ENCODE assay signal across 15 cellular contexts in genomic region chrX:124228849-124229248, GRCh38.
"Had no signal": no experiment of that assay in that cellular context is flagged by ENCODE, and none has a peak within 500 bp of the region (broad histone marks: within the 10 kb centered on the region; RNA-seq: fewer than 3 reads in every experiment).

No MANE protein-coding gene starts in this region.

- H3K4me2 ChIP-seq: hepatocyte had no signal

- H3K9me3 ChIP-seq: esophagus muscularis mucosa, ovary, upper lobe of left lung had no signal

- H3K4me3 ChIP-seq: cardiac muscle cell, esophagus muscularis mucosa, hepatocyte, ovary, upper lobe of left lung had no signal

- H3K27me3 ChIP-seq: cardiac muscle cell, esophagus muscularis mucosa, hepatocyte, ovary, upper lobe of left lung had no signal

- H3K9me3 Mint-ChIP-seq: activated naive CD4-positive, alpha-beta T cell treated with anti-CD3 and anti-CD28 coated beads, Interleukin-2, amount 50 U/mL, for 72 hours; activated T-cell treated with anti-CD3 and anti-CD28 coated beads, Interleukin-2, amount 50 U/mL, for 72 hours; nephron progenitor cell; stimulated activated naive CD8-positive, alpha-beta T cell treated with anti-CD3 and anti-CD28 coated beads, Interleukin-15, amount 100 ng/mL, for 72 hours had no signal

- H3K36me3 Mint-ChIP-seq: activated naive CD4-positive, alpha-beta T cell treated with anti-CD3 and anti-CD28 coated beads, Interleukin-2, amount 50 U/mL, for 72 hours had no signal

- H3K4me3 Mint-ChIP-seq: activated CD8-positive, alpha-beta T cell treated with anti-CD3 and anti-CD28 coated beads, Interleukin-2, amount 10 ng/mL, durations not matched to agents 7 days and 5 days; activated T-cell treated with anti-CD3 and anti-CD28 coated beads, Interleukin-2, amount 50 U/mL, for 72 hours; nephron progenitor cell; stimulated activated naive CD8-positive, alpha-beta T cell treated with anti-CD3 and anti-CD28 coated beads, Interleukin-15, amount 100 ng/mL, for 72 hours had no signal

- H2AFZ ChIP-seq: hepatocyte had no signal

- H3K27me3 Mint-ChIP-seq: stimulated activated naive CD8-positive, alpha-beta T cell treated with anti-CD3 and anti-CD28 coated beads, Interleukin-15, amount 100 ng/mL, for 72 hours had no signal

- H3K36me3 ChIP-seq: cardiac muscle cell, esophagus muscularis mucosa, ovary, upper lobe of left lung had no signal

- H3K27ac Mint-ChIP-seq: activated CD8-positive, alpha-beta T cell treated with anti-CD3 and anti-CD28 coated beads, Interleukin-2, amount 10 ng/mL, durations not matched to agents 7 days and 5 days; activated naive CD4-positive, alpha-beta T cell treated with anti-CD3 and anti-CD28 coated beads, Interleukin-2, amount 50 U/mL, for 72 hours; activated T-cell treated with anti-CD3 and anti-CD28 coated beads, Interleukin-2, amount 50 U/mL, for 72 hours; nephron progenitor cell; stimulated activated naive CD8-positive, alpha-beta T cell treated with anti-CD3 and anti-CD28 coated beads, Interleukin-15, amount 100 ng/mL, for 72 hours had no signal

- DNase-seq: activated CD4-positive, alpha-beta T cell treated with anti-CD3 and anti-CD28 coated beads for 48 hours; activated CD8-positive, alpha-beta memory T cell treated with anti-CD3 and anti-CD28 coated beads, Interleukin-2, amount 50 U/mL, for 48 hours; activated CD8-positive, alpha-beta T cell treated with anti-CD3 and anti-CD28 coated beads, Interleukin-2, amount 10 ng/mL, durations not matched to agents 7 days and 5 days; activated gamma-delta T cell; activated T-cell treated with anti-CD3 and anti-CD28 coated beads, Interleukin-2, amount 50 U/mL, for 72 hours; kidney glomerular epithelial cell; nephron progenitor cell; ovary; stimulated activated CD4-positive, alpha-beta T cell treated with anti-CD3 and anti-CD28 coated beads, Interleukin-1b, Interleukin-23, amount 100 ng/mL, for 48 hours; stimulated activated naive CD8-positive, alpha-beta T cell treated with anti-CD3 and anti-CD28 coated beads, Interleukin-15, amount 100 ng/mL, for 72 hours; upper lobe of left lung had no signal

- H3K27ac ChIP-seq: cardiac muscle cell, esophagus muscularis mucosa, hepatocyte, ovary, upper lobe of left lung had no signal
